1 cellular context compared by ENCODE assay signal in genomic region chr3:42855547-42856380, GRCh38.
TF ChIP-seq lines count a peak whose summit lies in the region.

No MANE protein-coding gene starts in this region.

TF ChIP-seq in HepG2, 621 proteins besides CTCF, POLR2A, EP300 and RAD21 (continued from another document and continues in another):
- TF ChIP-seq HMGXB3 (CRISPR knock-in tag; IDR thresholded peaks at IDR 0.05; ENCODE audit: borderline replicate concordance) (no peak; the same call in 1 of the 2 replicates), ZFYVE20 (CRISPR knock-in tag; IDR thresholded peaks at IDR 0.05; ENCODE audit: borderline replicate concordance, low read depth) (no peak), MEIS2 (CRISPR knock-in tag; IDR thresholded peaks at IDR 0.05) (peak; percentile 28), FIP1L1 (IDR thresholded peaks at IDR 0.05; ENCODE audit: borderline replicate concordance, insufficient read depth, low read depth, low read length) (no peak), ZNF691 (CRISPR knock-in tag; IDR thresholded peaks at IDR 0.05; ENCODE audit: borderline replicate concordance, low read depth) (0 out of 2 replicates have a peak, but pooled peaks have one; percentile 7), MLX (CRISPR knock-in tag; IDR thresholded peaks at IDR 0.05) (peak; percentile 62), ZNF512 (CRISPR knock-in tag; IDR thresholded peaks at IDR 0.05) (no peak), MYPOP (CRISPR knock-in tag; IDR thresholded peaks at IDR 0.05) (peak; percentile 85), ZNF235 (CRISPR knock-in tag; IDR thresholded peaks at IDR 0.05; ENCODE audit: borderline replicate concordance) (0 out of 2 replicates have a peak, but pooled peaks have one; percentile 21), HNF4A (CRISPR knock-in tag; IDR thresholded peaks at IDR 0.05) (peak; percentile 93), HOMEZ (CRISPR knock-in tag; IDR thresholded peaks at IDR 0.05; ENCODE audit: low read depth) (peak; percentile 65), ZBTB26 (CRISPR knock-in tag; IDR thresholded peaks at IDR 0.05; ENCODE audit: borderline replicate concordance) (peak; percentile 99), ZFP36L1 (CRISPR knock-in tag; IDR thresholded peaks at IDR 0.05) (0 out of 2 replicates have a peak, but pooled peaks have one; percentile 29), ZNF614 (CRISPR knock-in tag; IDR thresholded peaks at IDR 0.05; ENCODE audit: borderline replicate concordance) (peak; percentile 40; the same call in 1 of the 2 replicates), ZC3H13 (CRISPR knock-in tag; IDR thresholded peaks at IDR 0.05) (0 out of 2 replicates have a peak, but pooled peaks have one; percentile 43), SRSF1 (optimal IDR thresholded peaks at IDR 0.05; ENCODE audit: low read depth, low read length) (no peak), POGK (CRISPR knock-in tag; conservative IDR thresholded peaks at IDR 0.05) (peak; percentile 85; the same call in 1 of the 2 replicates), ZBTB44 (CRISPR knock-in tag; IDR thresholded peaks at IDR 0.05) (no peak), NR2F1 (CRISPR knock-in tag; IDR thresholded peaks at IDR 0.05) (peak; percentile 82 to 91), LRRFIP1 (CRISPR knock-in tag; conservative IDR thresholded peaks at IDR 0.05) (no peak), ZNF746 (CRISPR knock-in tag; IDR thresholded peaks at IDR 0.05) (peak; percentile 85; the same call in 1 of the 2 replicates), PLSCR1 (CRISPR knock-in tag; IDR thresholded peaks at IDR 0.05; ENCODE audit: borderline replicate concordance) (no peak), SNAPC2 (CRISPR knock-in tag; IDR thresholded peaks at IDR 0.05) (peak; percentile 22; the same call in 1 of the 2 replicates), MTERF4 (CRISPR knock-in tag; IDR thresholded peaks at IDR 0.05) (no peak), ZNF430 (CRISPR knock-in tag; IDR thresholded peaks at IDR 0.05) (no peak), ZNF33A (CRISPR knock-in tag; IDR thresholded peaks at IDR 0.05; ENCODE audit: borderline replicate concordance) (no peak), MIXL1 (CRISPR knock-in tag; IDR thresholded peaks at IDR 0.05) (peak; percentile 37; the same call in 1 of the 2 replicates), PAXIP1 (CRISPR knock-in tag; conservative IDR thresholded peaks at IDR 0.05) (peak; percentile 96)
